7 cellular contexts compared by ENCODE assay signal in the genomic region with DNA sequence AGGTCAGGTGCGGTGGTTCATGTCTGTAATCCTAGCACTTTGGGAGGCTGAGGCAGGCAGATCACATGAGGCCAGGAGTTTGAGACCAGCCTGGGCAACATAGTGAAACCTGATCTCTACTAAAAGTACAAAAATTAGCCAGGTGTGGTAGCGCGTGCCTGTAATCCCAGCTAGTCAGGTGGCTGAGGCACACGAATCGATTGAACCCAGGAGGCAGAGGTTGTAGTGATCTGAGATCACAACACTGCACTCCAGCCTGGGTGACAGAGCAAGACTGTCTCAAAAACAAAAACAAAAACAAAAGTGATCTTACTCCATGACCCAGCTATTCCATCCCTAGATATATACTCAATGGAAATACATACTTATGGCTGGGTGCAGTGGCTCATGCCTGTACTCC.
DNase-seq lines count a peak whose midpoint lies in the region; ATAC-seq lines count a peak whose summit lies in the region.
"Not testable (repeated sequence)": the region's sequence is repeated elsewhere in the genome, so short reads cannot be mapped to it uniquely, and the experiment has no call there.

No MANE protein-coding gene starts in this region.

- not testable (repeated sequence) for H3K4me1 Mint-ChIP-seq in activated T-helper 17 cell treated with anti-CD3 and anti-CD28 coated beads, Interleukin-2, amount 50 U/mL, for 72 hours
- H3K4me1 Mint-ChIP-seq in stimulated activated effector memory CD8-positive, alpha-beta T cell treated with anti-CD3 and anti-CD28 coated beads, Interleukin-12 subunit alpha, Interleukin-12 subunit beta, amount 100 ng/mL, for 72 hours: peaks cover 10% of the 10 kb centered on the region

- H3K9me3 Mint-ChIP-seq in activated T-helper 17 cell treated with anti-CD3 and anti-CD28 coated beads, Interleukin-2, amount 50 U/mL, for 72 hours; stimulated activated effector memory CD8-positive, alpha-beta T cell treated with anti-CD3 and anti-CD28 coated beads, Interleukin-12 subunit alpha, Interleukin-12 subunit beta, amount 100 ng/mL, for 72 hours: not testable (repeated sequence)

- H3K27me3 Mint-ChIP-seq in activated T-helper 17 cell treated with anti-CD3 and anti-CD28 coated beads, Interleukin-2, amount 50 U/mL, for 72 hours: peaks cover 23% of the 10 kb centered on the region

- not testable (repeated sequence) for H3K36me3 Mint-ChIP-seq in activated T-helper 17 cell treated with anti-CD3 and anti-CD28 coated beads, Interleukin-2, amount 50 U/mL, for 72 hours (ENCODE audit: low read depth); stimulated activated effector memory CD8-positive, alpha-beta T cell treated with anti-CD3 and anti-CD28 coated beads, Interleukin-12 subunit alpha, Interleukin-12 subunit beta, amount 100 ng/mL, for 72 hours

- H3K27ac Mint-ChIP-seq in activated T-helper 17 cell treated with anti-CD3 and anti-CD28 coated beads, Interleukin-2, amount 50 U/mL, for 72 hours: not testable (repeated sequence)
- peak overlapping the region; percentile 5 for H3K27ac Mint-ChIP-seq in stimulated activated effector memory CD8-positive, alpha-beta T cell treated with anti-CD3 and anti-CD28 coated beads, Interleukin-12 subunit alpha, Interleukin-12 subunit beta, amount 100 ng/mL, for 72 hours

- H3K4me3 Mint-ChIP-seq in activated T-helper 17 cell treated with anti-CD3 and anti-CD28 coated beads, Interleukin-2, amount 50 U/mL, for 72 hours; stimulated activated effector memory CD8-positive, alpha-beta T cell treated with anti-CD3 and anti-CD28 coated beads, Interleukin-12 subunit alpha, Interleukin-12 subunit beta, amount 100 ng/mL, for 72 hours: not testable (repeated sequence)

- peak; percentile 37 for ATAC-seq in GM19043 (IDR thresholded peaks at IDR 0.05; ENCODE audit: low read depth, unreplicated experiment)
- peak; percentile 10 for ATAC-seq in GM21390 (IDR thresholded peaks at IDR 0.05; ENCODE audit: unreplicated experiment)
- peak; percentile 66 for ATAC-seq in HG02870 (IDR thresholded peaks at IDR 0.05; ENCODE audit: unreplicated experiment)
- ATAC-seq in activated T-helper 17 cell treated with anti-CD3 and anti-CD28 coated beads, Interleukin-2, amount 50 U/mL, for 72 hours (replicated peaks): peak; percentile 43
- ATAC-seq in stimulated activated effector memory CD8-positive, alpha-beta T cell treated with anti-CD3 and anti-CD28 coated beads, Interleukin-12 subunit alpha, Interleukin-12 subunit beta, amount 100 ng/mL, for 72 hours: peak; percentile 52

- DNase-seq in COLO668 (lab: John Stamatoyannopoulos, UW; ENCODE audit: unreplicated experiment) (peak; percentile 13), NCI-H69 (lab: John Stamatoyannopoulos, UW) (peak; percentile 100)
- DNase-seq in stimulated activated effector memory CD8-positive, alpha-beta T cell treated with anti-CD3 and anti-CD28 coated beads, Interleukin-12 subunit alpha, Interleukin-12 subunit beta, amount 100 ng/mL, for 72 hours (ENCODE audit: low spot score in 2 of 2): peak in 1 of 2 donors; percentile 52

Comparison
In these comparisons a context has a peak if more than half of its experiments do, and no peak if none do; other contexts are left out.
1. ATAC-seq: peak in every context shown above with its lines; median percentile 66 in HG02870; 52 in stimulated activated effector memory CD8-positive, alpha-beta T cell treated with anti-CD3 and anti-CD28 coated beads, Interleukin-12 subunit alpha, Interleukin-12 subunit beta, amount 100 ng/mL, for 72 hours; 43 in activated T-helper 17 cell treated with anti-CD3 and anti-CD28 coated beads, Interleukin-2, amount 50 U/mL, for 72 hours; 37 in GM19043; 10 in GM21390.